9 cellular contexts compared by ENCODE assay signal in the genomic region with DNA sequence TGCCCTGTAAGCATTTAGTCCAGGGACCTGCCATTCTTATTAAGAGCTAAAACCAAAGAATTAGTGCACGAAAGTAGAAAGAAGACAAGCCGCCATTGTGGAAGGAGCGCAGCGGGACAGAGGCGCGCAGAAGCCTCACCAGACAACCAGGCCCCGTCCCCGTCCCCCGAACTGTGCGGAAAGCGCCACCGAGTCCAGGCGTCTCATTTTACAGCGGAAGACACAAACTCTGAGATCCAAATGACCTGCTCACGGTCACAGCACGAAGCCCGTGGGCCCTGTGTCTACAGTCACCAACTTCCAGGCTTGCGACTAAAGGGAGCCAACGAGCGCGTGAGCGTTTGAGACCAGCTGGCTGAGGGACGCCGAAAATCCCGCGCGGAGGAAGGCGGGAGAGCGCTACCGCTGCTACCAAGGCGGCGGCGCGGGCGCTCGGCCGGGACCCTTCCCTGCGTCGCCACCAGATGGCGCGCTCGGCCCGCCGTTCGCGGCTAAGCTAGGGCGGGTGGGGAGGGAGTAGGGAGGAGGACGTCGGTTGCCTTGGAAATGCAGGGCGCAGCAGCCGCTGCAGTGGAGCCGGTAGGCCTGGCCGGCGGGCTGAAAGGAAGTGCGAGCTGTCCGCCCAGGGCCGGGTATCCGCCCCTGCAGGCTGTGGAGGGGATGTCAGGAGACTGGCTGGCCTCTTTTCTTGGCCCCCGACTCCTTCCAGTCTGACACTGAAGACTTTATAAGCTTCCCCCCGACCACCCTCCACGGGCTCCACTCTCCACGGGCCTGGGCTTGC. TPM values are rescaled to one million over a fixed set of nuclear protein-coding genes. Genes with fewer than 3 reads are reported as not detected.
DNase-seq lines count a peak whose midpoint lies in the region; ATAC-seq and TF ChIP-seq lines count a peak whose summit lies in the region.
"Had no signal": no experiment of that assay in that cellular context is flagged by ENCODE, and none has a peak within 500 bp of the region (broad histone marks: within the 10 kb centered on the region; RNA-seq: fewer than 3 reads in every experiment).

No MANE protein-coding gene starts in this region.

- peak overlapping the region; percentile 73 for H3K4me3 ChIP-seq in AG09309 (ENCODE audit: control insufficient read depth, low read depth, low read length)

- H3K4me1 Mint-ChIP-seq in WTC11, result peaks cover 11% of the 10 kb centered on the region

- ATAC-seq in HG03175 (IDR thresholded peaks at IDR 0.05; ENCODE audit: unreplicated experiment), result peak; percentile 100
- ATAC-seq in WTC11, result peak; percentile 96

- peak overlapping the region; percentile 49; the same call in 1 of the 2 replicates for H3K27ac Mint-ChIP-seq in WTC11

- peak overlapping the region; percentile 76 for H3K4me3 Mint-ChIP-seq in WTC11

- peaks cover 20% of the 10 kb centered on the region for H3K9me3 Mint-ChIP-seq in WTC11

- in situ Hi-C loops in GM18951 (cut with MboI; ENCODE audit: low sequenced_read_pairs, unreplicated experiment), result no loop called here

- CTCF ChIA-PET in WTC11 (lab: Charles Lee), result interaction anchor here (0.6 to 2.2 kb wide), 73 partner anchors 11 to 841 kb away, joined by 3 to 27 read pairs (median 4); partner anchors contain the start of genes CCDC81, DLG2, PICALM and TMEM126B

- DNase-seq in AG09309 (ENCODE audit: low read depth) (peak; percentile 62), NCI-H2227 (lab: John Stamatoyannopoulos, UW; ENCODE audit: unreplicated experiment) (peak; percentile 93), WTC11 (ENCODE audit: low spot score) (peak; percentile 94), caudate nucleus (lab: John Stamatoyannopoulos, UW) (peak in 60 of 61 donors; percentile 39 to 93 (median 82)), islet precursor cell (peak; percentile 99)
- peak; percentile 89 for DNase-seq in stimulated activated CD4-positive, alpha-beta T cell treated with anti-CD3 and anti-CD28 coated beads, Interleukin-12 subunit alpha, Interleukin-12 subunit beta, amount 100 ng/mL, for 4 hours

- H3K27ac ChIP-seq in caudate nucleus (ENCODE audit: low read depth, low read length), result peak overlapping the region; percentile 84

- TF ChIP-seq POLR2A in GM18951 (IDR thresholded peaks at IDR 0.05; ENCODE audit: extremely low read depth, insufficient read depth, insufficient read length), result peak; percentile 68

- H3K36me3 Mint-ChIP-seq in WTC11, result peaks cover 27% of the 10 kb centered on the region

- POLR2A ChIA-PET in WTC11 (lab: Charles Lee), result interaction anchor here (0.5 to 1.4 kb wide), 9 partner anchors 70 to 486 kb away, joined by 3 to 4 read pairs (median 3); partner anchors contain the start of genes CREBZF and PICALM

- peak; percentile 57 for TF ChIP-seq CTCF in AG09309 (IDR thresholded peaks at IDR 0.05; ENCODE audit: control insufficient read depth, insufficient read depth, low read depth, low read length, missing control alignments)
- peak; percentile 94 for TF ChIP-seq CTCF in WTC11 (IDR thresholded peaks at IDR 0.05)

- H3K27me3 Mint-ChIP-seq in WTC11 (ENCODE audit: low read depth), result peaks cover 5% of the 10 kb centered on the region

TF ChIP-seq in WTC11, 78 proteins besides CTCF, POLR2A, EP300 and RAD21 (continues in another document):
- TF ChIP-seq JUN (CRISPR knock-in tag; IDR thresholded peaks at IDR 0.05), result 0 out of 2 replicates have a peak, but pooled peaks have one; percentile 16
- TF ChIP-seq NFYB (CRISPR knock-in tag; conservative IDR thresholded peaks at IDR 0.05; ENCODE audit: low read depth), result no peak
- no peak for TF ChIP-seq ZBTB43 (CRISPR knock-in tag; IDR thresholded peaks at IDR 0.05)
- no peak for TF ChIP-seq HMGA2 (CRISPR knock-in tag; IDR thresholded peaks at IDR 0.05)
- TF ChIP-seq NFATC4 (CRISPR knock-in tag; IDR thresholded peaks at IDR 0.05), result no peak
- 0 out of 2 replicates have a peak, but pooled peaks have one; percentile 41 for TF ChIP-seq SP1 (CRISPR knock-in tag; conservative IDR thresholded peaks at IDR 0.05)
- TF ChIP-seq ZNF219 (CRISPR knock-in tag; IDR thresholded peaks at IDR 0.05; ENCODE audit: borderline replicate concordance), result no peak
- TF ChIP-seq SMAD3 (CRISPR knock-in tag; IDR thresholded peaks at IDR 0.05; ENCODE audit: borderline replicate concordance), result peak; percentile 92
- TF ChIP-seq NR2C2 (CRISPR knock-in tag; IDR thresholded peaks at IDR 0.05), result no peak
- TF ChIP-seq, protein P1, sequence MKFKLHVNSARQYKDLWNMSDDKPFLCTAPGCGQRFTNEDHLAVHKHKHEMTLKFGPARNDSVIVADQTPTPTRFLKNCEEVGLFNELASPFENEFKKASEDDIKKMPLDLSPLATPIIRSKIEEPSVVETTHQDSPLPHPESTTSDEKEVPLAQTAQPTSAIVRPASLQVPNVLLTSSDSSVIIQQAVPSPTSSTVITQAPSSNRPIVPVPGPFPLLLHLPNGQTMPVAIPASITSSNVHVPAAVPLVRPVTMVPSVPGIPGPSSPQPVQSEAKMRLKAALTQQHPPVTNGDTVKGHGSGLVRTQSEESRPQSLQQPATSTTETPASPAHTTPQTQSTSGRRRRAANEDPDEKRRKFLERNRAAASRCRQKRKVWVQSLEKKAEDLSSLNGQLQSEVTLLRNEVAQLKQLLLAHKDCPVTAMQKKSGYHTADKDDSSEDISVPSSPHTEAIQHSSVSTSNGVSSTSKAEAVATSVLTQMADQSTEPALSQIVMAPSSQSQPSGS (CRISPR knock-in tag; IDR thresholded peaks at IDR 0.05; ENCODE audit: borderline replicate concordance, low read depth), result no peak
- TF ChIP-seq ZNF317 (CRISPR knock-in tag; IDR thresholded peaks at IDR 0.05; ENCODE audit: borderline replicate concordance, low read depth), result no peak
- TF ChIP-seq TCF7 (CRISPR knock-in tag; IDR thresholded peaks at IDR 0.05; ENCODE audit: low read depth), result no peak
- TF ChIP-seq TEAD4 (CRISPR knock-in tag; IDR thresholded peaks at IDR 0.05), result no peak; the same call in 1 of the 2 replicates
- TF ChIP-seq RORB (CRISPR knock-in tag; IDR thresholded peaks at IDR 0.05), result no peak
- TF ChIP-seq CREM (CRISPR knock-in tag; IDR thresholded peaks at IDR 0.05), result 0 out of 2 replicates have a peak, but pooled peaks have one; percentile 59
- no peak for TF ChIP-seq ZNF423 (CRISPR knock-in tag; IDR thresholded peaks at IDR 0.05)
- TF ChIP-seq GTF2I (CRISPR knock-in tag; conservative IDR thresholded peaks at IDR 0.05), result no peak
- 0 out of 2 replicates have a peak, but pooled peaks have one; percentile 63 for TF ChIP-seq ZNF138 (CRISPR knock-in tag; conservative IDR thresholded peaks at IDR 0.05)
- no peak for TF ChIP-seq USF2 (CRISPR knock-in tag; IDR thresholded peaks at IDR 0.05)
- TF ChIP-seq IRF1 (CRISPR knock-in tag; IDR thresholded peaks at IDR 0.05), result no peak
- TF ChIP-seq, protein P2, sequence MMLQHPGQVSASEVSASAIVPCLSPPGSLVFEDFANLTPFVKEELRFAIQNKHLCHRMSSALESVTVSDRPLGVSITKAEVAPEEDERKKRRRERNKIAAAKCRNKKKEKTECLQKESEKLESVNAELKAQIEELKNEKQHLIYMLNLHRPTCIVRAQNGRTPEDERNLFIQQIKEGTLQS (CRISPR knock-in tag; conservative IDR thresholded peaks at IDR 0.05), result no peak
- TF ChIP-seq PRRX2 (CRISPR knock-in tag; IDR thresholded peaks at IDR 0.05), result no peak
- 0 out of 2 replicates have a peak, but pooled peaks have one; percentile 1 for TF ChIP-seq ZNF121 (CRISPR knock-in tag; IDR thresholded peaks at IDR 0.05)
- no peak for TF ChIP-seq JAZF1 (CRISPR knock-in tag; IDR thresholded peaks at IDR 0.05)
- TF ChIP-seq ETV6 (CRISPR knock-in tag; IDR thresholded peaks at IDR 0.05), result peak; percentile 88; the same call in 1 of the 2 replicates

RNA-seq across cellular contexts. Expression of gene CCDC83, which starts 0.4 kb away (rescaled TPM):
- not detected in 3 replicates for total RNA-seq in WTC11 (2021)
- total RNA-seq: T-helper 1 cell treated with Interleukin-12 subunit alpha and Interleukin-12 subunit beta and Interleukin-4 antibody, amounts not matched to agents 30 ng/mL and 1 ng/mL, for 36 hours had no signal

RNA-seq across cellular contexts. Expression of gene SYTL2, which starts 43.8 kb away (rescaled TPM):
- total RNA-seq in WTC11 (2021), result 4.3 to 7.1 TPM (median 6.5 TPM) in 3 replicates

Comparison
In these comparisons a context has a peak if more than half of its experiments do, and no peak if none do; other contexts are left out.
1. Peak in every context shown above with its lines: DNase-seq, ATAC-seq, H3K4me3 ChIP-seq and H3K27ac ChIP-seq.